1 cellular context compared by ENCODE assay signal in genomic region chr17:76385892-76386786, GRCh38.
A peak's percentile ranks its signal among the peaks of the same experiment; 100 is the strongest.
TF ChIP-seq lines count a peak whose summit lies in the region.

No MANE protein-coding gene starts in this region.

TF ChIP-seq in WTC11, 78 proteins besides CTCF, POLR2A, EP300 and RAD21 (continued from another document):
- TF ChIP-seq IRF1 (CRISPR knock-in tag; IDR thresholded peaks at IDR 0.05) (peak; percentile 56; the same call in 1 of the 2 replicates), KAT7 (CRISPR knock-in tag; IDR thresholded peaks at IDR 0.05; ENCODE audit: borderline replicate concordance) (no peak), CREB1 (CRISPR knock-in tag; IDR thresholded peaks at IDR 0.05) (peak; percentile 81), ZNF512 (CRISPR knock-in tag; IDR thresholded peaks at IDR 0.05; ENCODE audit: borderline replicate concordance) (no peak), SP1 (CRISPR knock-in tag; conservative IDR thresholded peaks at IDR 0.05) (no peak), TEAD4 (CRISPR knock-in tag; IDR thresholded peaks at IDR 0.05) (peak; percentile 88), ERG (CRISPR knock-in tag; IDR thresholded peaks at IDR 0.05) (no peak), ZNF416 (CRISPR knock-in tag; IDR thresholded peaks at IDR 0.05) (no peak), E2F4 (CRISPR knock-in tag; IDR thresholded peaks at IDR 0.05; ENCODE audit: borderline replicate concordance, low read depth) (no peak), TCF7 (CRISPR knock-in tag; IDR thresholded peaks at IDR 0.05; ENCODE audit: low read depth) (peak; percentile 68; the same call in 1 of the 2 replicates), E2F5 (CRISPR knock-in tag; IDR thresholded peaks at IDR 0.05) (peak; percentile 92), ZNF425 (CRISPR knock-in tag; conservative IDR thresholded peaks at IDR 0.05) (no peak), ZNF423 (CRISPR knock-in tag; IDR thresholded peaks at IDR 0.05) (peak; percentile 45; the same call in 1 of the 2 replicates), NFYB (CRISPR knock-in tag; conservative IDR thresholded peaks at IDR 0.05; ENCODE audit: low read depth) (peak; percentile 33; the same call in 1 of the 2 replicates), ZNF138 (CRISPR knock-in tag; conservative IDR thresholded peaks at IDR 0.05) (no peak), SMAD4 (CRISPR knock-in tag; IDR thresholded peaks at IDR 0.05) (peak; percentile 91), AR (CRISPR knock-in tag; IDR thresholded peaks at IDR 0.05) (no peak), E2F1 (CRISPR knock-in tag; IDR thresholded peaks at IDR 0.05) (peak; percentile 88), MYBL2 (CRISPR knock-in tag; IDR thresholded peaks at IDR 0.05) (peak; percentile 89; the same call in 1 of the 2 replicates), NR2C2 (CRISPR knock-in tag; IDR thresholded peaks at IDR 0.05) (peak; percentile 72; the same call in 1 of the 2 replicates), ZNF219 (CRISPR knock-in tag; IDR thresholded peaks at IDR 0.05; ENCODE audit: borderline replicate concordance) (peak; percentile 90), ZNF671 (CRISPR knock-in tag; IDR thresholded peaks at IDR 0.05) (no peak), ARID4B (CRISPR knock-in tag; IDR thresholded peaks at IDR 0.05; ENCODE audit: borderline replicate concordance) (peak; percentile 96), RORB (CRISPR knock-in tag; IDR thresholded peaks at IDR 0.05) (no peak), ZMAT4 (CRISPR knock-in tag; IDR thresholded peaks at IDR 0.05) (no peak), JAZF1 (CRISPR knock-in tag; IDR thresholded peaks at IDR 0.05) (no peak), RELA (CRISPR knock-in tag; IDR thresholded peaks at IDR 0.05; ENCODE audit: borderline replicate concordance) (no peak)
